Comparison of ENCODE assay signal across 10 cellular contexts in genomic region chr17:17732892-17733670, GRCh38. TPM values are rescaled to one million over a fixed set of nuclear protein-coding genes. Genes with fewer than 3 reads are reported as not detected.
DNase-seq lines count a peak whose midpoint lies in the region; ATAC-seq and TF ChIP-seq lines count a peak whose summit lies in the region.
"Had no signal": no experiment of that assay in that cellular context is flagged by ENCODE, and none has a peak within 500 bp of the region (broad histone marks: within the 10 kb centered on the region; RNA-seq: fewer than 3 reads in every experiment).

No MANE protein-coding gene starts in this region.

- DNase-seq in A172 (ENCODE audit: low spot score) (peak; percentile 86), LNCaP clone FGC (ENCODE audit: low read depth) (no peak), chondrocyte (ENCODE audit: low spot score) (no peak), inferior parietal cortex (ENCODE audit: extremely low spot score) (peak; percentile 24), GOT3 (lab: John Stamatoyannopoulos, UW) (no peak), natural killer cell (no peak)
- DNase-seq in stimulated activated naive B cell treated with anti-CD40 and anti-IgM and Interleukin-4, amounts not matched to agents 10 μg/mL and 1 μg/mL and 100 μg/mL, for 72 hours = no peak
- no peak for DNase-seq in activated naive CD4-positive, alpha-beta T cell treated with anti-CD3 and anti-CD28 coated beads, Interleukin-2, amount 10 ng/mL, durations not matched to agents 7 days and 5 days
- DNase-seq: cerebellar nuclear complex, NCI-H1417 had no signal

- no peak overlapping the region for H3K4me3 ChIP-seq in LNCaP clone FGC (ENCODE audit: low read depth, low read length)

- H3K36me3 Mint-ChIP-seq in chondrocyte (ENCODE audit: low read depth) = no peaks in the 10 kb centered on the region
- no peaks in the 10 kb centered on the region for H3K36me3 Mint-ChIP-seq in natural killer cell
- H3K36me3 Mint-ChIP-seq in stimulated activated naive B cell treated with anti-CD40 and anti-IgM and Interleukin-4, amounts not matched to agents 10 μg/mL and 1 μg/mL and 100 μg/mL, for 72 hours = peaks cover 13 to 33% of the 10 kb centered on the region in 2 donors
- peaks cover 5% of the 10 kb centered on the region for H3K36me3 Mint-ChIP-seq in activated naive CD4-positive, alpha-beta T cell treated with anti-CD3 and anti-CD28 coated beads, Interleukin-2, amount 10 ng/mL, durations not matched to agents 7 days and 5 days

- H3K4me1 Mint-ChIP-seq in chondrocyte (ENCODE audit: low read depth) (peaks cover 28% of the 10 kb centered on the region), natural killer cell (peaks cover 35 to 44% of the 10 kb centered on the region in 2 donors)
- H3K4me1 Mint-ChIP-seq in stimulated activated naive B cell treated with anti-CD40 and anti-IgM and Interleukin-4, amounts not matched to agents 10 μg/mL and 1 μg/mL and 100 μg/mL, for 72 hours = peaks cover 41 to 63% of the 10 kb centered on the region in 2 donors
- H3K4me1 Mint-ChIP-seq in activated naive CD4-positive, alpha-beta T cell treated with anti-CD3 and anti-CD28 coated beads, Interleukin-2, amount 10 ng/mL, durations not matched to agents 7 days and 5 days = peaks cover 24% of the 10 kb centered on the region

- H3K27ac Mint-ChIP-seq in chondrocyte (ENCODE audit: unreplicated experiment) (peak overlapping the region; percentile 9), natural killer cell (no peak overlapping the region)
- no peak overlapping the region for H3K27ac Mint-ChIP-seq in stimulated activated naive B cell treated with anti-CD40 and anti-IgM and Interleukin-4, amounts not matched to agents 10 μg/mL and 1 μg/mL and 100 μg/mL, for 72 hours
- no peak overlapping the region for H3K27ac Mint-ChIP-seq in activated naive CD4-positive, alpha-beta T cell treated with anti-CD3 and anti-CD28 coated beads, Interleukin-2, amount 10 ng/mL, durations not matched to agents 7 days and 5 days

- intact Hi-C loops in natural killer cell (cut with micrococcal nuclease) = no loop called here

- 0 out of 2 replicates have a peak, but pooled peaks have one; percentile 1 for TF ChIP-seq CTCF in LNCaP clone FGC (IDR thresholded peaks at IDR 0.05; ENCODE audit: control insufficient read depth, extremely low read depth, insufficient read depth)
- no peak for TF ChIP-seq CTCF in chondrocyte (IDR thresholded peaks at IDR 0.05)
- TF ChIP-seq CTCF in natural killer cell (IDR thresholded peaks at IDR 0.05) = no peak

- CTCF ChIA-PET in activated naive CD4-positive, alpha-beta T cell treated with anti-CD3 and anti-CD28 coated beads, Interleukin-2, amount 10 ng/mL, durations not matched to agents 7 days and 5 days (lab: Charles Lee) = no interaction called here

- ATAC-seq in natural killer cell = no peak
- no peak for ATAC-seq in stimulated activated naive B cell treated with anti-CD40 and anti-IgM and Interleukin-4, amounts not matched to agents 10 μg/mL and 1 μg/mL and 100 μg/mL, for 72 hours (replicated peaks)

- no peak overlapping the region for H3K4me3 Mint-ChIP-seq in chondrocyte (ENCODE audit: unreplicated experiment)
- H3K4me3 Mint-ChIP-seq in natural killer cell = no peak overlapping the region
- no peak overlapping the region for H3K4me3 Mint-ChIP-seq in stimulated activated naive B cell treated with anti-CD40 and anti-IgM and Interleukin-4, amounts not matched to agents 10 μg/mL and 1 μg/mL and 100 μg/mL, for 72 hours
- no peak overlapping the region for H3K4me3 Mint-ChIP-seq in activated naive CD4-positive, alpha-beta T cell treated with anti-CD3 and anti-CD28 coated beads, Interleukin-2, amount 10 ng/mL, durations not matched to agents 7 days and 5 days

- H3K9me3 Mint-ChIP-seq in chondrocyte (ENCODE audit: low read depth) = no peaks in the 10 kb centered on the region
- no peaks in the 10 kb centered on the region for H3K9me3 Mint-ChIP-seq in natural killer cell
- H3K9me3 Mint-ChIP-seq in stimulated activated naive B cell treated with anti-CD40 and anti-IgM and Interleukin-4, amounts not matched to agents 10 μg/mL and 1 μg/mL and 100 μg/mL, for 72 hours = no peaks in the 10 kb centered on the region
- H3K9me3 Mint-ChIP-seq in activated naive CD4-positive, alpha-beta T cell treated with anti-CD3 and anti-CD28 coated beads, Interleukin-2, amount 10 ng/mL, durations not matched to agents 7 days and 5 days = no peaks in the 10 kb centered on the region

- H3K27me3 Mint-ChIP-seq in chondrocyte (ENCODE audit: low read depth) (no peaks in the 10 kb centered on the region), natural killer cell (ENCODE audit: low read depth in 2 of 2) (no peaks in the 10 kb centered on the region)
- no peaks in the 10 kb centered on the region for H3K27me3 Mint-ChIP-seq in stimulated activated naive B cell treated with anti-CD40 and anti-IgM and Interleukin-4, amounts not matched to agents 10 μg/mL and 1 μg/mL and 100 μg/mL, for 72 hours
- H3K27me3 Mint-ChIP-seq in activated naive CD4-positive, alpha-beta T cell treated with anti-CD3 and anti-CD28 coated beads, Interleukin-2, amount 10 ng/mL, durations not matched to agents 7 days and 5 days = peaks cover 4% of the 10 kb centered on the region

RNA-seq across cellular contexts. Expression of gene RAI1, which starts 51.8 kb away (rescaled TPM):
- 5.9 and 8.8 TPM in 2 replicates for total RNA-seq in A172 (2014; rRNA removed; shearing (Covaris generic))
- total RNA-seq in chondrocyte (24.0 to 28.7 TPM (median 28.6 TPM) in 3 replicates), natural killer cell (10 to 100 TPM; 39.8 to 55.0 (median 49.4) TPM)

Comparison
In these comparisons a context has a peak if more than half of its experiments do, and no peak if none do; other contexts are left out.
1. DNase-seq: peak in A172 (single experiment) and inferior parietal cortex (single experiment); none in LNCaP clone FGC (single experiment), chondrocyte (single experiment), GOT3 (single experiment), natural killer cell (single experiment), stimulated activated naive B cell treated with anti-CD40 and anti-IgM and Interleukin-4, amounts not matched to agents 10 μg/mL and 1 μg/mL and 100 μg/mL, for 72 hours (single experiment) and activated naive CD4-positive, alpha-beta T cell treated with anti-CD3 and anti-CD28 coated beads, Interleukin-2, amount 10 ng/mL, durations not matched to agents 7 days and 5 days (single experiment).